ENCODE assay signal across 32 cellular contexts in the genomic region with DNA sequence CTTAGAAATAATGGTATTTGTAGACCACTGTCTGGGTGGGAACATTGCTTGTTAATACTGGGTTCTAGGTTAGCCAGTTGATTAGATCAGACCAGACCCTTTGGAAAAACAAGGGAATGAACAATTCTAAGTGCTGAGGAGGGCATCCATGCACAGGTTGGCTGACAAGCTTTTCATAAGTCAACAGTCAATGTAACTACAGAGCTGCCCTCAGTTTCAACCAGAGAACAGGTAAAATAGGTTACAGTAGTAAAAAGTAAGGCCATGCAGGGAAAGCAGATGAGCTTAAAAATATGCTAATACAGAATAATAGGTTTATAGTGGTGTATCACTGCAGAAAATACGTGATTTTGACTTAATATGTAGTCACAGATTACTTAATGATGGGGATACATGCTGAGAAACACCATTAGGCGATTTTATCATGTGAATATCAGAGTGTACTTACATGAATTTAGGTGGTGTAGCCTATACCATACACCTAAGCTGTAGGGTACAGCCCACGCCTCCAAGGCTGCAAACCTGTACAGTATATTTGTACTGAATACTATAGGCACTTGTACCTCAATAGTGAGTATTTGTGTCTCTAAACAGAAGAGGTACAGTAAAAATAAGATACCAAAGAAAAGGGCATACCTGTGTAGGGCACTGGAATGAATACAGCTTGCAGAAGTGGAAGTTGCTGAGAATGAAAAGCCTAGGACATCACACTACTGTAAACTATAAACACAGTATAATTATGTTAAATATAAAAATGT. TPM values are rescaled to one million over a fixed set of nuclear protein-coding genes. Genes with fewer than 3 reads are reported as not detected.
DNase-seq lines count a peak whose midpoint lies in the region; ATAC-seq, FAIRE-seq and TF ChIP-seq lines count a peak whose summit lies in the region.
"Had no signal": no experiment of that assay in that cellular context is flagged by ENCODE, and none has a peak within 500 bp of the region (broad histone marks: within the 10 kb centered on the region; RNA-seq: fewer than 3 reads in every experiment).

No MANE protein-coding gene starts in this region.

- TF ChIP-seq CTCF in WTC11 (IDR thresholded peaks at IDR 0.05), result no peak
- no peak for TF ChIP-seq CTCF in endothelial cell of umbilical vein (IDR thresholded peaks at IDR 0.05; ENCODE audit: extremely low read depth in 1 of 2, insufficient read depth in 1 of 2, low read depth in 1 of 2, low read length in 2 of 2)
- TF ChIP-seq CTCF in lower lobe of right lung (IDR thresholded peaks at IDR 0.05), result no peak

- ATAC-seq in WTC11 (no peak), lower lobe of right lung (no peak), left colon (no peak), aorta (ENCODE audit: low FRiP score) (no peak)
- ATAC-seq: activated CD4-positive, CD25-positive, alpha-beta regulatory T cell treated with anti-CD3 and anti-CD28 coated beads, Interleukin-2, amount 50 U/mL, for 24 hours; gastrocnemius medialis; left lobe of liver; right cardiac atrium; upper lobe of right lung had no signal

- H3K27ac ChIP-seq in endothelial cell of umbilical vein (ENCODE audit: insufficient read depth, low read depth, low read length) (no peak overlapping the region), lower lobe of right lung (no peak overlapping the region), aorta (ENCODE audit: low read depth in 1 of 2, low read length in 2 of 2) (no peak overlapping the region)
- H3K27ac ChIP-seq: gastrocnemius medialis, hepatocyte, KMS-11, spleen, suprapubic skin, upper lobe of right lung had no signal

- peaks cover 2% of the 10 kb centered on the region for H4K20me1 ChIP-seq in endothelial cell of umbilical vein (replicated peaks; ENCODE audit: control insufficient read depth, extremely low read depth, insufficient read depth, low read length)

- 91 to 93% methylated on average over 3 of the region's 3 CpGs for WGBS in aorta, 2 donors

- TF ChIP-seq POLR2A in GM12892 (IDR thresholded peaks at IDR 0.05; ENCODE audit: low read depth, low read length), result peak; percentile 50; the same call in 1 of the 2 replicates
- TF ChIP-seq POLR2A in endothelial cell of umbilical vein (IDR thresholded peaks at IDR 0.05; ENCODE audit: low read depth, low read length), result peak; percentile 22

- H3K4me2 ChIP-seq in endothelial cell of umbilical vein (ENCODE audit: insufficient read depth, low read length), result no peak overlapping the region
- H3K4me2 ChIP-seq: hepatocyte, KMS-11 had no signal

- H3K27me3 ChIP-seq in endothelial cell of umbilical vein (ENCODE audit: control insufficient read depth in 2 of 2, insufficient read depth in 2 of 2, low read length in 2 of 2) (no peaks in the 10 kb centered on the region), lower lobe of right lung (ENCODE audit: low read depth) (no peaks in the 10 kb centered on the region), aorta (ENCODE audit: control insufficient read depth in 1 of 2, insufficient read depth in 2 of 2, low read length in 1 of 2) (no peaks in the 10 kb centered on the region)
- H3K27me3 ChIP-seq: BE2C, gastrocnemius medialis, hepatocyte, suprapubic skin, upper lobe of right lung had no signal

- FAIRE-seq in GM12892 (lab: Jason Lieb, UNC) (no peak), endothelial cell of umbilical vein (lab: Jason Lieb, UNC) (no peak)
- FAIRE-seq: HTR-8/SVneo, RCC 7860, TTC549 had no signal

- H3K9ac ChIP-seq in endothelial cell of umbilical vein (replicated peaks; ENCODE audit: extremely low read depth, insufficient read depth, low read length), result no peak overlapping the region
- H3K9ac ChIP-seq: KMS-11 had no signal

- POLR2A ChIA-PET in activated CD4-positive, alpha-beta T cell treated with anti-CD3 and anti-CD28 coated beads, Interleukin-2, amount 10 ng/mL, durations not matched to agents 7 days and 5 days (lab: Charles Lee), result interaction anchor here (0.6 kb wide), 1 partner anchor 1152 kb away, joined by 6 read pairs; no protein-coding TSS in a partner anchor
- POLR2A ChIA-PET in WTC11 (lab: Charles Lee), result no interaction called here
- POLR2A ChIA-PET in endothelial cell of umbilical vein (lab: Charles Lee), result interaction anchor here (0.5 kb wide), 1 partner anchor 48 kb away, joined by 3 read pairs; no protein-coding TSS in a partner anchor

- intact Hi-C loops in activated CD4-positive, alpha-beta T cell treated with anti-CD3 and anti-CD28 coated beads, Interleukin-2, amount 10 ng/mL, durations not matched to agents 24 days and 14 days (cut with micrococcal nuclease), result loop anchor here (10.0 kb wide), 1 partner anchor 881 kb away; no protein-coding TSS in a partner anchor
- intact Hi-C loops in endothelial cell of umbilical vein (cut with micrococcal nuclease) (no loop called here), lower lobe of right lung (cut with DNase I) (loop anchor here (10.0 kb wide), 1 partner anchor 491 kb away; no protein-coding TSS in a partner anchor), left colon (cut with DNase I, micrococcal nuclease) (loop anchor here in 1 of 2 donors (10.0 kb wide), 1 partner anchor 491 kb away; no protein-coding TSS in a partner anchor), aorta (cut with DNase I) (loop anchor here (10.0 kb wide), 2 partner anchors 631 to 771 kb away; a partner anchor contains a TSS)

- H3K4me1 ChIP-seq in endothelial cell of umbilical vein (ENCODE audit: control insufficient read depth, extremely low read depth, insufficient read depth, low read length) (peaks cover 3% of the 10 kb centered on the region), lower lobe of right lung (peaks cover 16% of the 10 kb centered on the region), aorta (ENCODE audit: control insufficient read depth in 1 of 2, insufficient read depth in 2 of 2, low read length in 2 of 2) (no peaks in the 10 kb centered on the region)
- H3K4me1 ChIP-seq: upper lobe of right lung had no signal

- no peaks in the 10 kb centered on the region for H3K9me1 ChIP-seq in endothelial cell of umbilical vein (replicated peaks; ENCODE audit: control insufficient read depth, extremely low read depth, insufficient read depth, low read length)

- H3K36me3 ChIP-seq in endothelial cell of umbilical vein (ENCODE audit: control insufficient read depth in 2 of 2, extremely low read depth in 1 of 2, insufficient read depth in 2 of 2, low read length in 2 of 2) (peaks cover 20 to 38% of the 10 kb centered on the region in 2 experiments), lower lobe of right lung (peaks cover 60% of the 10 kb centered on the region), aorta (ENCODE audit: control insufficient read depth in 1 of 2, insufficient read depth in 2 of 2, low read length in 1 of 2) (peaks cover 0 to 2% of the 10 kb centered on the region in 2 donors)

- peaks cover under 1% of the 10 kb centered on the region for H3K27me3 Mint-ChIP-seq in activated CD4-positive, alpha-beta T cell treated with anti-CD3 and anti-CD28 coated beads, Interleukin-2, amount 10 ng/mL, durations not matched to agents 7 days and 5 days
- no peaks in the 10 kb centered on the region for H3K27me3 Mint-ChIP-seq in activated CD4-positive, alpha-beta T cell treated with anti-CD3 and anti-CD28 coated beads, Interleukin-2, amount 10 ng/mL, durations not matched to agents 24 days and 14 days
- no peaks in the 10 kb centered on the region for H3K27me3 Mint-ChIP-seq in WTC11 (ENCODE audit: low read depth)
- H3K27me3 Mint-ChIP-seq: activated naive CD8-positive, alpha-beta T cell treated with anti-CD3 and anti-CD28 coated beads, Interleukin-2, amount 10 ng/mL, durations not matched to agents 7 days and 5 days; T-cell had no signal

- H3K4me3 ChIP-seq in endothelial cell of umbilical vein (replicated peaks in 1 of 3; ENCODE audit: insufficient read depth in 1 of 3, low read depth in 1 of 3, low read length in 3 of 3) (no peak overlapping the region), lower lobe of right lung (no peak overlapping the region), aorta (ENCODE audit: low read length in 2 of 2) (no peak overlapping the region)
- H3K4me3 ChIP-seq: gastrocnemius medialis, hepatocyte, spleen, suprapubic skin, upper lobe of right lung had no signal

- H3K36me3 Mint-ChIP-seq in activated CD4-positive, alpha-beta T cell treated with anti-CD3 and anti-CD28 coated beads, Interleukin-2, amount 10 ng/mL, durations not matched to agents 7 days and 5 days (ENCODE audit: low read depth), result peaks cover 44% of the 10 kb centered on the region
- peaks cover 52% of the 10 kb centered on the region for H3K36me3 Mint-ChIP-seq in activated CD4-positive, alpha-beta T cell treated with anti-CD3 and anti-CD28 coated beads, Interleukin-2, amount 10 ng/mL, durations not matched to agents 24 days and 14 days (ENCODE audit: low read depth)
- H3K36me3 Mint-ChIP-seq in WTC11, result peaks cover 46% of the 10 kb centered on the region

- dilution Hi-C loops in endothelial cell of umbilical vein (cut with MboI; ENCODE audit: extremely low pct_ligation_motif_present, low sequenced_read_pairs), result no loop called here

- DNase-seq in activated CD4-positive, alpha-beta T cell treated with anti-CD3 and anti-CD28 coated beads, Interleukin-2, amount 10 ng/mL, durations not matched to agents 7 days and 5 days, result no peak
- no peak for DNase-seq in activated CD4-positive, alpha-beta T cell treated with anti-CD3 and anti-CD28 coated beads, Interleukin-2, amount 10 ng/mL, durations not matched to agents 24 days and 14 days
- DNase-seq in GM12892 (ENCODE audit: insufficient read length) (no peak), WTC11 (ENCODE audit: low spot score) (no peak), endothelial cell of umbilical vein (ENCODE audit: low read depth, low spot score) (no peak), lower lobe of right lung (no peak), left colon (no peak), aorta (no peak)
- DNase-seq: activated naive CD8-positive, alpha-beta T cell treated with anti-CD3 and anti-CD28 coated beads, Interleukin-2, amount 10 ng/mL, durations not matched to agents 7 days and 5 days; BE2C; caudate nucleus; gastrocnemius medialis; GF-D8; immature natural killer cell; mesendoderm; MM.1S; NCI-H1436; NCI-H446 treated with DMSO at 0.1 percent for 48 hours; NK-92 treated with Interleukin-12 subunit alpha and Interleukin-12 subunit beta, amount 100 ng/mL, for 24 hours; right cardiac atrium; spleen; T-cell; upper lobe of right lung had no signal

- CTCF ChIA-PET in activated CD4-positive, alpha-beta T cell treated with anti-CD3 and anti-CD28 coated beads, Interleukin-2, amount 10 ng/mL, durations not matched to agents 7 days and 5 days (lab: Charles Lee), result interaction anchor here (0.5 to 0.6 kb wide), 2 partner anchors 12 to 451 kb away, joined by 3 to 6 read pairs; no protein-coding TSS in a partner anchor
- CTCF ChIA-PET in WTC11 (lab: Charles Lee), result interaction anchor here (0.9 to 2.1 kb wide), 2 partner anchors 48 to 71 kb away, joined by 3 to 6 read pairs; no protein-coding TSS in a partner anchor
- CTCF ChIA-PET in endothelial cell of umbilical vein (lab: Charles Lee), result no interaction called here

- H3K79me2 ChIP-seq in endothelial cell of umbilical vein (ENCODE audit: control insufficient read depth, insufficient read depth, low read length), result peaks cover 24% of the 10 kb centered on the region

- H3K27ac Mint-ChIP-seq in activated CD4-positive, alpha-beta T cell treated with anti-CD3 and anti-CD28 coated beads, Interleukin-2, amount 10 ng/mL, durations not matched to agents 7 days and 5 days, result peak overlapping the region; percentile 61
- H3K27ac Mint-ChIP-seq in activated CD4-positive, alpha-beta T cell treated with anti-CD3 and anti-CD28 coated beads, Interleukin-2, amount 10 ng/mL, durations not matched to agents 24 days and 14 days, result no peak overlapping the region
- H3K27ac Mint-ChIP-seq in WTC11, result peak overlapping the region; percentile 83
- H3K27ac Mint-ChIP-seq: activated naive CD8-positive, alpha-beta T cell treated with anti-CD3 and anti-CD28 coated beads, Interleukin-2, amount 10 ng/mL, durations not matched to agents 7 days and 5 days; dendritic cell treated with granulocyte-macrophage colony-stimulating factor and Interleukin-4, amounts not matched to agents 40 ng/mL and 50 ng/mL, for 4 days had no signal

- no TSS peak for BruUV-seq in endothelial cell of umbilical vein (replicated peaks; lab: Mats Ljungman, UMichigan)

- H2AFZ ChIP-seq in endothelial cell of umbilical vein (ENCODE audit: low read depth, low read length), result no peak overlapping the region
- H2AFZ ChIP-seq: hepatocyte had no signal

- no peaks in the 10 kb centered on the region for H3K9me3 ChIP-seq in endothelial cell of umbilical vein (replicated peaks; ENCODE audit: control insufficient read depth, insufficient read depth, low read length)
- H3K9me3 ChIP-seq in lower lobe of right lung, result no peaks in the 10 kb centered on the region
- H3K9me3 ChIP-seq in aorta (ENCODE audit: control insufficient read depth, low read length), result no peaks in the 10 kb centered on the region
- H3K9me3 ChIP-seq: BE2C, gastrocnemius medialis, spleen, suprapubic skin, upper lobe of right lung had no signal

- no peaks in the 10 kb centered on the region for H3K9me3 Mint-ChIP-seq in activated CD4-positive, alpha-beta T cell treated with anti-CD3 and anti-CD28 coated beads, Interleukin-2, amount 10 ng/mL, durations not matched to agents 7 days and 5 days
- H3K9me3 Mint-ChIP-seq in activated CD4-positive, alpha-beta T cell treated with anti-CD3 and anti-CD28 coated beads, Interleukin-2, amount 10 ng/mL, durations not matched to agents 24 days and 14 days, result no peaks in the 10 kb centered on the region
- H3K9me3 Mint-ChIP-seq in WTC11, result no peaks in the 10 kb centered on the region
- H3K9me3 Mint-ChIP-seq: activated naive CD8-positive, alpha-beta T cell treated with anti-CD3 and anti-CD28 coated beads, Interleukin-2, amount 10 ng/mL, durations not matched to agents 7 days and 5 days; dendritic cell treated with granulocyte-macrophage colony-stimulating factor and Interleukin-4, amounts not matched to agents 40 ng/mL and 50 ng/mL, for 4 days; immature natural killer cell; T-cell had no signal

- peaks cover 19% of the 10 kb centered on the region for H3K4me1 Mint-ChIP-seq in activated CD4-positive, alpha-beta T cell treated with anti-CD3 and anti-CD28 coated beads, Interleukin-2, amount 10 ng/mL, durations not matched to agents 7 days and 5 days
- peaks cover 17% of the 10 kb centered on the region for H3K4me1 Mint-ChIP-seq in activated CD4-positive, alpha-beta T cell treated with anti-CD3 and anti-CD28 coated beads, Interleukin-2, amount 10 ng/mL, durations not matched to agents 24 days and 14 days
- peaks cover 4% of the 10 kb centered on the region for H3K4me1 Mint-ChIP-seq in WTC11

- no peak overlapping the region for H3K4me3 Mint-ChIP-seq in activated CD4-positive, alpha-beta T cell treated with anti-CD3 and anti-CD28 coated beads, Interleukin-2, amount 10 ng/mL, durations not matched to agents 7 days and 5 days
- no peak overlapping the region for H3K4me3 Mint-ChIP-seq in activated CD4-positive, alpha-beta T cell treated with anti-CD3 and anti-CD28 coated beads, Interleukin-2, amount 10 ng/mL, durations not matched to agents 24 days and 14 days
- no peak overlapping the region for H3K4me3 Mint-ChIP-seq in WTC11
- H3K4me3 Mint-ChIP-seq: activated naive CD8-positive, alpha-beta T cell treated with anti-CD3 and anti-CD28 coated beads, Interleukin-2, amount 10 ng/mL, durations not matched to agents 7 days and 5 days; dendritic cell treated with granulocyte-macrophage colony-stimulating factor and Interleukin-4, amounts not matched to agents 40 ng/mL and 50 ng/mL, for 4 days; immature natural killer cell; T-cell had no signal

RNA-seq across cellular contexts. Expression of a gene that starts 6.1 kb away (rescaled TPM):
- under 1 TPM; 0.10 to 0.12 TPM for total RNA-seq in activated CD4-positive, alpha-beta T cell treated with anti-CD3 and anti-CD28 coated beads, Interleukin-2, amount 10 ng/mL, durations not matched to agents 7 days and 5 days
- 0.17 and 0.33 TPM in 2 replicates for total RNA-seq in activated CD4-positive, alpha-beta T cell treated with anti-CD3 and anti-CD28 coated beads, Interleukin-2, amount 10 ng/mL, durations not matched to agents 24 days and 14 days
- 0.13 TPM for polyA plus RNA-seq in GM12892 (2012; ENCODE audit: missing spikeins)
- 0.72 to 1.4 TPM (median 0.87 TPM) in 3 replicates for total RNA-seq in WTC11 (2021)
- 0.27 TPM in 1 of 2 replicates, not detected in the other for total RNA-seq in endothelial cell of umbilical vein
- 0.04 and 0.13 TPM in 2 replicates for polyA plus RNA-seq in endothelial cell of umbilical vein
- polyA plus RNA-seq in endothelial cell of umbilical vein (2011; cell fraction: cytosol; rRNA removed), result 0.05 TPM in 1 of 2 replicates, not detected in the other
- polyA plus RNA-seq in endothelial cell of umbilical vein (2011; cell fraction: nucleus; rRNA removed), result 0.10 and 0.22 TPM in 2 replicates
- polyA plus RNA-seq in endothelial cell of umbilical vein (2012), result 0.19 TPM in 1 of 2 replicates, not detected in the other
- polyA minus RNA-seq in endothelial cell of umbilical vein, result 0.08 TPM in 1 of 2 replicates, not detected in the other
- polyA minus RNA-seq in endothelial cell of umbilical vein (2011; cell fraction: cytosol; rRNA and poly(A)+ RNA removed), result not detected
- not detected in 2 replicates for polyA minus RNA-seq in endothelial cell of umbilical vein (2011; cell fraction: nucleus; rRNA and poly(A)+ RNA removed)
- total RNA-seq in lower lobe of right lung, result 2.0 TPM
- under 1 TPM; 0.31 to 0.43 TPM for total RNA-seq in left colon
- 10 to 100 TPM in 1 of 2 donors, 1 to 10 TPM in 1; 2.9 to 15.2 TPM for total RNA-seq in aorta
- 1 to 10 TPM in 1 of 2 donors, not detected in 1; 2.1 TPM for polyA plus RNA-seq in aorta
- total RNA-seq: left lobe of liver had no signal
- polyA plus RNA-seq: immature natural killer cell had no signal

RNA-seq across cellular contexts. Expression of a gene that starts 25.7 kb away (rescaled TPM):
- 1,000 to 10,000 TPM; 1,050 to 1,562 TPM for total RNA-seq in activated CD4-positive, alpha-beta T cell treated with anti-CD3 and anti-CD28 coated beads, Interleukin-2, amount 10 ng/mL, durations not matched to agents 7 days and 5 days
- 3,066 and 3,162 TPM in 2 replicates for total RNA-seq in activated CD4-positive, alpha-beta T cell treated with anti-CD3 and anti-CD28 coated beads, Interleukin-2, amount 10 ng/mL, durations not matched to agents 24 days and 14 days
- polyA plus RNA-seq in GM12892 (2012; ENCODE audit: missing spikeins), result 6,323 TPM
- total RNA-seq in WTC11 (2021) (3,469 to 3,530 TPM (median 3,528 TPM) in 3 replicates), endothelial cell of umbilical vein (1,592 and 1,695 TPM in 2 replicates), lower lobe of right lung (684 TPM), left colon (100 to 1,000 TPM; 407 to 440 TPM), aorta (100 to 1,000 TPM; 496 to 519 TPM)
- polyA plus RNA-seq in endothelial cell of umbilical vein (618 and 1,113 TPM in 2 replicates), aorta (1,000 to 10,000 TPM; 1,947 to 4,113 TPM)
- 4,496 and 5,519 TPM in 2 replicates for polyA plus RNA-seq in endothelial cell of umbilical vein (2011; cell fraction: cytosol; rRNA removed)
- polyA plus RNA-seq in endothelial cell of umbilical vein (2011; cell fraction: nucleus; rRNA removed), result 1,833 and 2,535 TPM in 2 replicates
- 2,168 and 4,291 TPM in 2 replicates for polyA plus RNA-seq in endothelial cell of umbilical vein (2012)
- polyA minus RNA-seq in endothelial cell of umbilical vein, result 1,004 and 1,287 TPM in 2 replicates
- 2,300 TPM for polyA minus RNA-seq in endothelial cell of umbilical vein (2011; cell fraction: cytosol; rRNA and poly(A)+ RNA removed)
- 294 and 390 TPM in 2 replicates for polyA minus RNA-seq in endothelial cell of umbilical vein (2011; cell fraction: nucleus; rRNA and poly(A)+ RNA removed)
